ENCODE assay signal across 1 cellular context in genomic region chr1:163170975-163171676, GRCh38.
TF ChIP-seq lines count a peak whose summit lies in the region.

No MANE protein-coding gene starts in this region.

TF ChIP-seq in HEK293, 187 proteins besides CTCF, POLR2A, EP300 and RAD21 (continued from another document):
- TF ChIP-seq PRDM2 (tag by site-specific recombination; IDR thresholded peaks at IDR 0.05; ENCODE audit: borderline replicate concordance) (no peak), HOXA7 (CRISPR knock-in tag; IDR thresholded peaks at IDR 0.05; ENCODE audit: borderline replicate concordance) (no peak), ZNF654 (tag by site-specific recombination; IDR thresholded peaks at IDR 0.05; ENCODE audit: low read depth) (peak; percentile 26), ZBTB17 (tag by site-specific recombination; IDR thresholded peaks at IDR 0.05) (peak; percentile 48; the same call in 1 of the 2 replicates)
